9 cellular contexts compared by ENCODE assay signal in the genomic region with DNA sequence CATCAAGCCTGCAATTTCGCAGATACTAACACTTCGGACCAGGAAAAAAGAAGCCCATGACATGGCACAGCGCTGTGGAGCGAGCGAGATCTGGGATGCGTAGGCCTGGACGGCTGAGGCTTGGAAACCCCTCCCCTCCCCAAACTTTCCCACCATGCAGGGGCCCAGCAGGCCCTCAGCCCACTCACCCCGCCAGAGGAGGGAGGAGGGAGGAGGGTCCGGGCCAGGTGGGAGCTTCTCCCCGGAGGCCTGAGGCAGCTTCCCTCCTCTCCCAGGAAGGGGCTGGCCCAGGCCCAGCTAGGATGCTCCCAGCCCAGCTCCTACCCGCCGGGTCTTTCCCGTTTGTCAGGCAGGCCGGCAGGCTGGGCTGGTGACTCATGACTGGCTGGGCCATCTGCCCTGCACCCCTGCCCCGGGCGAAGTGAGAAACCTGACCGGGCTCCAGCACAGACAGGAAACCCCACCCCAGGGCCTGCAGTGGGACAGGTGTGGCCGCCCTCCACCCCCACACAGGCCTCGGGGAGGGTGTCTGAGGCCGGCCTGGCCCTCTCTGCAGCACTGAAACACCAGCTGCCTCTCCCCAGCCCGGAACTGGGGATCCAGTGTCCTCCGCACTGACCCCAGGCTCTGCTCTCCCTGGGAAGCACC. TPM values are rescaled to one million over a fixed set of nuclear protein-coding genes. Genes with fewer than 3 reads are reported as not detected.
DNase-seq lines count a peak whose midpoint lies in the region; ATAC-seq lines count a peak whose summit lies in the region.
"Had no signal": no experiment of that assay in that cellular context is flagged by ENCODE, and none has a peak within 500 bp of the region (broad histone marks: within the 10 kb centered on the region; RNA-seq: fewer than 3 reads in every experiment).

No MANE protein-coding gene starts in this region.

- H3K9me3 ChIP-seq in subcutaneous abdominal adipose tissue (ENCODE audit: control insufficient read depth in 5 of 5, low read length in 5 of 5) = no peaks in the 10 kb centered on the region

- H3K27ac ChIP-seq in subcutaneous abdominal adipose tissue (ENCODE audit: low read depth, low read length) = peak overlapping the region; percentile 79
- H3K27ac ChIP-seq: parathyroid adenoma had no signal

- H3K4me1 Mint-ChIP-seq in immature natural killer cell = peaks cover 5 to 11% of the 10 kb centered on the region in 2 donors

- no peaks in the 10 kb centered on the region for H3K36me3 ChIP-seq in subcutaneous abdominal adipose tissue (ENCODE audit: control insufficient read depth in 5 of 5, insufficient read depth in 5 of 5, low read length in 5 of 5)

- H3K27me3 Mint-ChIP-seq in immature natural killer cell (ENCODE audit: low read depth in 3 of 3) = peaks cover 5 to 8% (median 7%) of the 10 kb centered on the region in 3 donors

- H3K4me3 ChIP-seq in subcutaneous abdominal adipose tissue (ENCODE audit: low read depth in 1 of 5, low read length in 5 of 5) = no peak overlapping the region

- H3K36me3 Mint-ChIP-seq in immature natural killer cell = no peaks in the 10 kb centered on the region

- no peaks in the 10 kb centered on the region for H3K9me3 Mint-ChIP-seq in immature natural killer cell

- peak overlapping the region in 3 of 5 donors; percentile 21 to 54 (median 49) for H3K9ac ChIP-seq in subcutaneous abdominal adipose tissue (ENCODE audit: low read length in 5 of 5)
- H3K9ac ChIP-seq: parathyroid adenoma had no signal

- peak overlapping the region in 3 of 5 donors; percentile 36 to 61 (median 58) for H3K4me3 Mint-ChIP-seq in immature natural killer cell

- DNase-seq in DMS53 (lab: John Stamatoyannopoulos, UW) = peak; percentile 99
- peak; percentile 82 for DNase-seq in NCI-H146 (lab: John Stamatoyannopoulos, UW)
- peak; percentile 94 for DNase-seq in astrocyte of the hippocampus (ENCODE audit: low read depth, low spot score)
- peak; percentile 32 to 42 (median 38) for DNase-seq in immature natural killer cell
- DNase-seq in T-helper 2 cell = no peak
- DNase-seq in OCI-M1 (lab: John Stamatoyannopoulos, UW) = no peak

- ATAC-seq in HG03175 (IDR thresholded peaks at IDR 0.05; ENCODE audit: unreplicated experiment) = no peak

- H3K27ac Mint-ChIP-seq in immature natural killer cell = no peak overlapping the region

- peaks cover 3 to 57% (median 48%) of the 10 kb centered on the region in 5 donors for H3K4me1 ChIP-seq in subcutaneous abdominal adipose tissue (ENCODE audit: control insufficient read depth in 5 of 5, insufficient read depth in 5 of 5, low read length in 5 of 5)

- no peaks in the 10 kb centered on the region for H3K27me3 ChIP-seq in subcutaneous abdominal adipose tissue (ENCODE audit: control insufficient read depth in 5 of 5, insufficient read depth in 4 of 5, low read length in 5 of 5)

RNA-seq across cellular contexts. Expression of a gene that starts 34.3 kb away (rescaled TPM):
- 10 to 100 TPM; 46.8 to 98.7 (median 46.8) TPM for polyA plus RNA-seq in immature natural killer cell

Comparison
In these comparisons a context has a peak if more than half of its experiments do, and no peak if none do; other contexts are left out.
1. DNase-seq: peak in DMS53 (single experiment), NCI-H146 (single experiment), astrocyte of the hippocampus (single experiment) and immature natural killer cell (3 of 3); none in T-helper 2 cell (0 of 5) and OCI-M1 (single experiment).